Comparison of ENCODE assay signal across 9 cellular contexts in the genomic region with DNA sequence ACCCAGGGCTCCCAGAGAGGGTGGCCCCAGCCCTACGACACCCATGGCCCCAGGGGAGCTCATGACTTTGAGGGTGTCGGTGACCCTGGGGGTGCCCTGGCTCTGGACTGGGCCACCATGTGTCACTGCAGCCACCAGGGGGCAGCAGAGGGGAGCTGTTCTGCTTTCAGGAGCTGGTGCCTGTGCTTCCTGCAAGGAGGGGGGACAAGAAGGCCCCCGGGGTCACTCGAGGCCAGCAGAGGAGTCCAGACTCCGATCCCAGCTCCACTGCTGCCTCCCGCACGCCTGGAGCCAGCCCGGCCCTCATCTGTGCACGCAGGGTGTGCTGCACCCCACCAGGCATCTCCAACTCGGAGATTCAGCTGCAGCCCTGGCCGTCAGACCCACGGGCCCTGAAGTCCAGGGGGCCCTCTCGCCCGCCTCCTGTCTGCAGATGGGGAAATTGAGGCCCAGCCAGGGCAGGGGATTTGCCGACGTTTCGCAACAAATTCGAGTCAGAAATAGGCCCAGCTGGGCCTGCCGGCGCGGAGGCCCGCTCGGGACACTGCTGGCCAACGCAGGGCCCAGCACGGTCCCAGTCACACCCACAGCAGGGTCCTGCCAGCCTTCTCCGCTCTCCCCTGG. TPM values are rescaled to one million over a fixed set of nuclear protein-coding genes. Genes with fewer than 3 reads are reported as not detected.
DNase-seq lines count a peak whose midpoint lies in the region; ATAC-seq and TF ChIP-seq lines count a peak whose summit lies in the region.
"Had no signal": no experiment of that assay in that cellular context is flagged by ENCODE, and none has a peak within 500 bp of the region (broad histone marks: within the 10 kb centered on the region; RNA-seq: fewer than 3 reads in every experiment).

No MANE protein-coding gene starts in this region.

- ATAC-seq in esophagus mucosa (peak; percentile 68), GM19467 (IDR thresholded peaks at IDR 0.05; ENCODE audit: unreplicated experiment) (no peak)

- DNase-seq in CD1c-positive myeloid dendritic cell (ENCODE audit: extremely low spot score) (peak; percentile 92), HPDE6-E6E7 (ENCODE audit: extremely low spot score) (peak; percentile 81), myocyte (ENCODE audit: low read depth) (peak; percentile 97)
- peak; percentile 91 to 93 for DNase-seq in activated T-cell treated with anti-CD3 and anti-CD28 coated beads, Interleukin-2, amount 50 U/mL, for 48 hours
- DNase-seq in stimulated activated CD8-positive, alpha-beta memory T cell treated with anti-CD3 and anti-CD28 coated beads, Interleukin-4, amount 100 ng/mL, for 48 hours, result peak; percentile 96

TF ChIP-seq in PFSK-1, 5 proteins besides CTCF, POLR2A, EP300 and RAD21:
- TF ChIP-seq FOXP2 (optimal IDR thresholded peaks at IDR 0.05; ENCODE audit: borderline replicate concordance, extremely low read depth, extremely low read length, insufficient read depth) (peak; percentile 26), TAF1 (IDR thresholded peaks at IDR 0.05; ENCODE audit: borderline replicate concordance, insufficient read depth, low read length) (no peak)

RNA-seq across cellular contexts. Expression of gene WNT7B, which starts 29.5 kb away (rescaled TPM):
- not detected for polyA plus RNA-seq in PFSK-1 (2012; ENCODE audit: insufficient read length, low read depth)
- total RNA-seq in esophagus mucosa, result 8.4 TPM
- total RNA-seq in myocyte, result not detected in 2 replicates
- polyA plus RNA-seq in myocyte (2012), result not detected
- polyA plus RNA-seq: IgD-negative memory B cell had no signal
